8 cellular contexts compared by ENCODE assay signal in the genomic region with DNA sequence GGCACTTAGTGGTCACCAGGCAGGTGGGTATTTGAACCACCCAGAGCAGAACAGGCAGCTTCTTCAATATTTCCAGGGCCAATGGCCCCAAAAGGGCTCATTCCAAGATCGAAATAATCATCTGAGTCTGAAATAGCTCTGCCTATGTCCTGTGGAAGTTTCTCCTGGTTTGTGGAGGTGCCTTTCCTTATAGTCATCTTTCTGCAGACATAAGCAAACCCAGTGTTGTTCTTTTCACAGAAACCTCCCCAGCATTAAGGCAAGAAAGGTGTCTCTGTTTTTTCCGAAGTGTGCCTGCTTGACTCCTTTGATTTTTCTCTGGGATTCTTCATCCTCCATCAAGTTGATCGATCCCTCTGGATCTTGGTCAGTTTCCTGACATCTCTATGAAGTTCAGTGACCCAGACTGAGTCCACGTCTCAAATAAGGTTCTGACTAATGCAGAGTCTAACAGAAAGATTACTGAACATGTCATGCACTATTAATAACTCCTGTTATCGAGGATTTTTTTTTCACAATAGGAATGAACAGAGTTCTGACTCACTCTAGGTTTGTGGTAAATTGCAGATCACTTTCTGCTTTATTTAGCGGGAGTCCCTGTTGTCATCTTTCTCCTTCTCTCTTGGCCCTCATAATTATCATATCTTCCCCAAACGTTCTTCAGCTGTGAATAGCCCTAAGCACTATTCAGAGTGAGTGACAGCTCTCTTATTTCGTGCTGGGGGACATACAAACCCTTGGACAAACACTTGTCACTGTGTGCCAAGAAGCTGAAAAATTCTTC.
A peak's percentile ranks its signal among the peaks of the same experiment; 100 is the strongest.
DNase-seq lines count a peak whose midpoint lies in the region; ATAC-seq and TF ChIP-seq lines count a peak whose summit lies in the region.

No MANE protein-coding gene starts in this region.

- TF ChIP-seq CTCF in choroid plexus epithelial cell (conservative IDR thresholded peaks at IDR 0.05; ENCODE audit: low read depth, low read length) (no peak), nephron (IDR thresholded peaks at IDR 0.05; ENCODE audit: unreplicated experiment in 3 of 3) (no peak)

- peak overlapping the region; percentile 69 to 94 (median 87) for H3K27ac Mint-ChIP-seq in nephron

- ATAC-seq in HG03139 (IDR thresholded peaks at IDR 0.05; ENCODE audit: unreplicated experiment): no peak

- DNase-seq in ELR (ENCODE audit: low read depth) (peak; percentile 98), NCI-H2227 treated with DMSO at 0.1 percent for 48 hours (lab: John Stamatoyannopoulos, UW) (peak; percentile 19), choroid plexus epithelial cell (ENCODE audit: low read depth) (peak; percentile 95), GM19238 (ENCODE audit: insufficient read length, low spot score) (no peak), globus pallidus (ENCODE audit: low spot score) (no peak)
- no peak for DNase-seq in stimulated activated naive CD4-positive, alpha-beta T cell (lab: John Stamatoyannopoulos, UW)

- peak overlapping the region; percentile 9 to 67 (median 40) for H3K4me3 Mint-ChIP-seq in nephron

- H3K36me3 Mint-ChIP-seq in nephron (ENCODE audit: low read depth): peaks cover 4% of the 10 kb centered on the region

- H3K4me3 ChIP-seq in choroid plexus epithelial cell (ENCODE audit: low read depth, low read length): no peak overlapping the region

- no peaks in the 10 kb centered on the region for H3K9me3 Mint-ChIP-seq in nephron

- H3K27me3 Mint-ChIP-seq in nephron (ENCODE audit: low read depth): no peaks in the 10 kb centered on the region

- H3K4me1 Mint-ChIP-seq in nephron: peaks cover 38% of the 10 kb centered on the region

Comparison
In these comparisons a context has a peak if more than half of its experiments do, and no peak if none do; other contexts are left out.
1. DNase-seq: peak in ELR (single experiment), NCI-H2227 treated with DMSO at 0.1 percent for 48 hours (single experiment) and choroid plexus epithelial cell (single experiment); none in GM19238 (single experiment), stimulated activated naive CD4-positive, alpha-beta T cell (0 of 6) and globus pallidus (single experiment).